8 cellular contexts compared by ENCODE assay signal in the genomic region with DNA sequence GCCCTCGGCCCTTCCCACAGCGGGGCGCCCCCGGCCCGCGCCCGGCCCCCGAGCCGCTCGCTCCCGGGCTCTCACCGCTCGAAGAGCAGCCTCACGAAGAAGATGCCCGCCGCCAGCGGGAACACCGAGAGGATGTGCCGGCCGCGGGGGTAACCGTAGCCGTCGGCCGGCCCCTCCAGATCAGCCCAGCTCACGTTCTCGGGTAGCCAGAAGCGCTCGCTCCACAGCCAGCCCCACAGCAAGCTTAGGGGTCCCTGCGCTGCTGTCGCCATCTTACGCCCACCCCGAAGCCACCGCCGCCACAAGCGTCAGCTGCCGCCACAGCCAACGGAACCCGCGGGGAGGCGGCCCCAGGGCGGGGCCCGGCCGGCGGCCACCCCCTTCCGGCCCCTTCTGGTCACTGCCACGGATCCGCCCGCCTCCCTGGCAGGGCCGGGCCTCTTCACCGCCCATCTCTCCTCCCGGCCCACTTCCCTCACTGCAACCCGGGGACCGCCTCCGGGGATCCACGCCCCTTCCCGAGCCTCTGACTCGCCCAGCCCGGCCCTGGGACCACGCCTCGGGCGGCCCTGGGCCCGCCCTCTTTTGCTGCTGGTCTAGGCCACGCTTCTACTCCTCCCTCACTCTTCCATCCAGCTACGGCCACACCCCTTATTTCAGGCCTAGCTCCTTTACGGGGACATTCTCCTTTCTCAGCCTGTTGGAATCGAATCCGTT. TPM values are rescaled to one million over a fixed set of nuclear protein-coding genes. Genes with fewer than 3 reads are reported as not detected.
A peak's percentile ranks its signal among the peaks of the same experiment; 100 is the strongest.
DNase-seq lines count a peak whose midpoint lies in the region; ATAC-seq, FAIRE-seq and TF ChIP-seq lines count a peak whose summit lies in the region.

A gene with protein sequence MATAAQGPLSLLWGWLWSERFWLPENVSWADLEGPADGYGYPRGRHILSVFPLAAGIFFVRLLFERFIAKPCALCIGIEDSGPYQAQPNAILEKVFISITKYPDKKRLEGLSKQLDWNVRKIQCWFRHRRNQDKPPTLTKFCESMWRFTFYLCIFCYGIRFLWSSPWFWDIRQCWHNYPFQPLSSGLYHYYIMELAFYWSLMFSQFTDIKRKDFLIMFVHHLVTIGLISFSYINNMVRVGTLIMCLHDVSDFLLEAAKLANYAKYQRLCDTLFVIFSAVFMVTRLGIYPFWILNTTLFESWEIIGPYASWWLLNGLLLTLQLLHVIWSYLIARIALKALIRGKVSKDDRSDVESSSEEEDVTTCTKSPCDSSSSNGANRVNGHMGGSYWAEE (minus strand): TSS at position 344 of the 717 bp plus-strand sequence. CDS start 72 bp downstream, at position 272.

- TF ChIP-seq EP300 in sigmoid colon (IDR thresholded peaks at IDR 0.05): no peak

- peak; percentile 82 for FAIRE-seq in TTC549 (lab: Jason Lieb, UNC)

- H3K27ac ChIP-seq in 22Rv1 (peak within 1 kb of the TSS; percentile 71), body of pancreas (peak within 1 kb of the TSS; percentile 69 to 88 (median 82)), sigmoid colon (peak within 1 kb of the TSS; percentile 95 to 99 (median 97))

- DNase-seq in NCI-H2107 treated with DMSO at 0.1 percent for 48 hours (lab: John Stamatoyannopoulos, UW; ENCODE audit: unreplicated experiment) (peak; percentile 98), body of pancreas (peak; percentile 98 to 100 (median 99)), iPS DF 19.7 (ENCODE audit: low read depth, low spot score) (peak; percentile 95), sigmoid colon (peak; percentile 99)

- H3K4me1 ChIP-seq in body of pancreas: peaks cover 17% of the 10 kb centered on the region
- H3K4me1 ChIP-seq in sigmoid colon: peaks cover 0 to 19% (median 17%) of the 10 kb centered on the region in 4 donors

- H3K36me3 ChIP-seq in body of pancreas (replicated peaks in 1 of 2; ENCODE audit: insufficient read depth in 1 of 2, low read depth in 2 of 2) (no peaks in the 10 kb centered on the region), sigmoid colon (no peaks in the 10 kb centered on the region)

- no peak for TF ChIP-seq CTCF in 22Rv1 (IDR thresholded peaks at IDR 0.05)
- TF ChIP-seq CTCF in body of pancreas (IDR thresholded peaks at IDR 0.05): peak in 3 of 7 experiments; percentile 28 to 56 (median 49)
- peak in 2 of 4 experiments; percentile 9 to 21 for TF ChIP-seq CTCF in sigmoid colon (IDR thresholded peaks at IDR 0.05)

- peak within 1 kb of the TSS; percentile 52 to 60 for H3K4me3 ChIP-seq in body of pancreas
- H3K4me3 ChIP-seq in sigmoid colon: peak within 1 kb of the TSS; percentile 93 to 99 (median 96)

- ATAC-seq in GM18520 (IDR thresholded peaks at IDR 0.05; ENCODE audit: unreplicated experiment): peak; percentile 97
- ATAC-seq in HG03064 (IDR thresholded peaks at IDR 0.05; ENCODE audit: low read depth, unreplicated experiment): peak; percentile 96
- peak; percentile 99 for ATAC-seq in body of pancreas

- no peaks in the 10 kb centered on the region for H3K27me3 ChIP-seq in body of pancreas
- H3K27me3 ChIP-seq in sigmoid colon: no peaks in the 10 kb centered on the region

- 0% methylated on average over 28 to 67 of the region's 68 CpGs for WGBS in body of pancreas, 2 donors
- WGBS in sigmoid colon, 2 donors: 0 to 1% methylated on average over 68 of the region's 68 CpGs

- no peaks in the 10 kb centered on the region for H3K9me3 ChIP-seq in body of pancreas
- H3K9me3 ChIP-seq in sigmoid colon: no peaks in the 10 kb centered on the region

- intact Hi-C loops in body of pancreas (cut with DNase I): no loop called here
- intact Hi-C loops in sigmoid colon (cut with DNase I): loop anchor here (1.0 to 2.0 kb wide), 2 partner anchors 56 to 82 kb away; a partner anchor contains a TSS

- TF ChIP-seq POLR2A in body of pancreas (IDR thresholded peaks at IDR 0.05) (peak; percentile 39 to 75 (median 72)), sigmoid colon (IDR thresholded peaks at IDR 0.05) (peak; percentile 35 to 62)

RNA-seq across cellular contexts. Expression of the gene that starts here (rescaled TPM):
- 10 to 100 TPM; 17.8 to 20.2 TPM for total RNA-seq in body of pancreas
- total RNA-seq in sigmoid colon: 10 to 100 TPM; 21.7 to 29.1 (median 23.3) TPM
- 10 to 100 TPM in 1 of 3 donors, 1 to 10 TPM in 2; 4.8 to 25.9 (median 5.3) TPM for polyA plus RNA-seq in sigmoid colon

Comparison
In these comparisons a context has a peak if more than half of its experiments do, and no peak if none do; other contexts are left out.
1. Peak in every context shown above with its lines: DNase-seq, ATAC-seq, H3K4me3 ChIP-seq and H3K27ac ChIP-seq.